Comparison of ENCODE assay signal across 16 cellular contexts in the genomic region with DNA sequence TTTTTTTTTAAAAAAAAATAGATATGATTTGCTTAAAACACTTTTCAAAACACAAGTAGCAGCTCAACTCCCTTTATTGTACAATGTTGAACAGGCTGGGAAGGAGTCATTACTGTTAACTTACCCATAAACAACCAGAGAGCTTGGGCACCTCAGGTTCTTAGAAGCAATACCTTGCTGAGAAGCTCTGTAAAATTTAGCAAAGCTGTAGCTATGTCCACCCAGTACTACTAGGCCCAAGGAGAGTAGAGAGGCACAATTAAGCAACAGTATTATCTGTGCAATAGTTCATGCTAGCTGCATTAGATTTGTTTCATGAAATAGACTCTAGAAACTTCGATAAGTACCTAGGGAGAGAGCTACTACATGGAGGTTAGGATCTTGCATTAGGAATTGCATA. TPM values are rescaled to one million over a fixed set of nuclear protein-coding genes. Genes with fewer than 3 reads are reported as not detected.
DNase-seq lines count a peak whose midpoint lies in the region; ATAC-seq and TF ChIP-seq lines count a peak whose summit lies in the region.
"Had no signal": no experiment of that assay in that cellular context is flagged by ENCODE, and none has a peak within 500 bp of the region (broad histone marks: within the 10 kb centered on the region; RNA-seq: fewer than 3 reads in every experiment).

No MANE protein-coding gene starts in this region.

- H3K36me3 ChIP-seq in cardiac muscle cell (no peaks in the 10 kb centered on the region), SK-N-SH (replicated peaks in 1 of 2; ENCODE audit: control insufficient read depth in 1 of 2, insufficient read depth in 2 of 2, low read length in 1 of 2) (no peaks in the 10 kb centered on the region), gastroesophageal sphincter (no peaks in the 10 kb centered on the region), subcutaneous abdominal adipose tissue (ENCODE audit: control insufficient read depth in 5 of 5, insufficient read depth in 5 of 5, low read length in 5 of 5) (no peaks in the 10 kb centered on the region)

- H3F3A ChIP-seq in SK-N-SH (replicated peaks; ENCODE audit: insufficient read depth): no peaks in the 10 kb centered on the region

- intact Hi-C loops in Right ventricle myocardium inferior (cut with DNase I): no loop called here

- DNase-seq in cardiac muscle cell (ENCODE audit: low read depth in 1 of 2, low spot score in 1 of 2): no peak
- DNase-seq in Right ventricle myocardium inferior (ENCODE audit: missing footprints): no peak
- no peak for DNase-seq in SK-N-SH
- no peak for DNase-seq in HuH-7.5 (ENCODE audit: low spot score)
- no peak for DNase-seq in activated CD4-positive, alpha-beta T cell treated with anti-CD3 and anti-CD28 coated beads, Interleukin-2, amount 50 U/mL, for 1 hour
- DNase-seq: 8988T, C1 segment of cervical spinal cord, KBM-7, NCI-H1092 treated with DMSO at 0.1 percent for 48 hours, NCI-H1694, NCI-H2107, NCI-H774, SIG-M5 had no signal

- ATAC-seq in Right ventricle myocardium inferior: no peak
- ATAC-seq in gastroesophageal sphincter: peak; percentile 22
- ATAC-seq in GM18517 (IDR thresholded peaks at IDR 0.05; ENCODE audit: unreplicated experiment): no peak

- no peaks in the 10 kb centered on the region for H3K79me2 ChIP-seq in SK-N-SH (ENCODE audit: insufficient read depth)

- TF ChIP-seq CTCF in cardiac muscle cell (IDR thresholded peaks at IDR 0.05; ENCODE audit: low read depth, low read length) (no peak), SK-N-SH (IDR thresholded peaks at IDR 0.05) (no peak), gastroesophageal sphincter (IDR thresholded peaks at IDR 0.05) (no peak)

- CTCF ChIA-PET in SK-N-SH (lab: Yijun Ruan, JAX): interaction anchor here (0.6 to 1.8 kb wide), 5 partner anchors 10 to 338 kb away, joined by 3 to 6 read pairs (median 3); no protein-coding TSS in a partner anchor

- no peak for TF ChIP-seq RAD21 in SK-N-SH (IDR thresholded peaks at IDR 0.05; ENCODE audit: low read length)

- no peak for TF ChIP-seq POLR2A in gastroesophageal sphincter (IDR thresholded peaks at IDR 0.05)

- no peak overlapping the region for H3K9ac ChIP-seq in SK-N-SH
- H3K9ac ChIP-seq in subcutaneous abdominal adipose tissue (ENCODE audit: low read length in 5 of 5): peak overlapping the region in 1 of 5 donors; percentile 40

- H3K9me2 ChIP-seq in SK-N-SH: no peaks in the 10 kb centered on the region

- H3K9me3 ChIP-seq in cardiac muscle cell (ENCODE audit: low read depth): no peaks in the 10 kb centered on the region
- H3K9me3 ChIP-seq in SK-N-SH: no peaks in the 10 kb centered on the region
- no peaks in the 10 kb centered on the region for H3K9me3 ChIP-seq in gastroesophageal sphincter
- no peaks in the 10 kb centered on the region for H3K9me3 ChIP-seq in subcutaneous abdominal adipose tissue (ENCODE audit: control insufficient read depth in 5 of 5, low read length in 5 of 5)

- TF ChIP-seq EP300 in SK-N-SH (IDR thresholded peaks at IDR 0.05; ENCODE audit: borderline replicate concordance in 1 of 2, low read depth in 1 of 2, low read length in 1 of 2) (no peak), gastroesophageal sphincter (IDR thresholded peaks at IDR 0.05) (no peak)

- H3K4me1 ChIP-seq in cardiac muscle cell (ENCODE audit: low read depth) (no peaks in the 10 kb centered on the region), SK-N-SH (ENCODE audit: control insufficient read depth in 1 of 2, insufficient read depth in 2 of 2, low read depth in 1 of 2, low read length in 1 of 2) (peaks cover 2 to 14% of the 10 kb centered on the region in 2 experiments; a peak in 2 of 4 replicates), gastroesophageal sphincter (peaks cover 0 to 42% (median 12%) of the 10 kb centered on the region in 3 donors), subcutaneous abdominal adipose tissue (ENCODE audit: control insufficient read depth in 5 of 5, insufficient read depth in 5 of 5, low read length in 5 of 5) (peaks cover 2 to 14% (median 9%) of the 10 kb centered on the region in 5 donors)

- H2AFZ ChIP-seq in SK-N-SH (ENCODE audit: low read depth): peak overlapping the region; percentile 4; the same call in 1 of the 2 replicates

- POLR2A ChIA-PET in SK-N-SH (lab: Yijun Ruan, JAX): no interaction called here

- 76% methylated on average over 1 of the region's 1 CpG for WGBS in SK-N-SH (ENCODE audit: low lambda C conversion rate)
- WGBS in gastroesophageal sphincter (ENCODE audit: low coverage in 1 of 2), 2 donors: 56 to 100% methylated on average over 1 of the region's 1 CpG

- H3K4me2 ChIP-seq in SK-N-SH: no peak overlapping the region; the same call in 1 of the 2 replicates

- peak overlapping the region; percentile 61 for H3K27ac ChIP-seq in cardiac muscle cell
- no peak overlapping the region for H3K27ac ChIP-seq in SK-N-SH (ENCODE audit: low read depth in 2 of 2, low read length in 1 of 2)
- peak overlapping the region in 3 of 4 donors; percentile 39 to 54 (median 50) for H3K27ac ChIP-seq in gastroesophageal sphincter
- peak overlapping the region; percentile 58 for H3K27ac ChIP-seq in subcutaneous abdominal adipose tissue (ENCODE audit: low read depth, low read length)

- H4K20me1 ChIP-seq in SK-N-SH (ENCODE audit: insufficient read depth): no peaks in the 10 kb centered on the region

- H3K27me3 ChIP-seq in cardiac muscle cell: no peaks in the 10 kb centered on the region
- no peaks in the 10 kb centered on the region for H3K27me3 ChIP-seq in SK-N-SH (ENCODE audit: insufficient read depth)
- no peaks in the 10 kb centered on the region for H3K27me3 ChIP-seq in gastroesophageal sphincter
- no peaks in the 10 kb centered on the region for H3K27me3 ChIP-seq in subcutaneous abdominal adipose tissue (ENCODE audit: control insufficient read depth in 5 of 5, insufficient read depth in 4 of 5, low read length in 5 of 5)

- H3K4me3 ChIP-seq in cardiac muscle cell: no peak overlapping the region
- no peak overlapping the region for H3K4me3 ChIP-seq in SK-N-SH (ENCODE audit: low read depth in 2 of 2, low read length in 1 of 2)
- no peak overlapping the region for H3K4me3 ChIP-seq in gastroesophageal sphincter
- H3K4me3 ChIP-seq in subcutaneous abdominal adipose tissue (ENCODE audit: low read depth in 1 of 5, low read length in 5 of 5): no peak overlapping the region

TF ChIP-seq in SK-N-SH, 30 proteins besides CTCF, POLR2A, EP300 and RAD21:
- TF ChIP-seq RXRA (IDR thresholded peaks at IDR 0.05; ENCODE audit: borderline replicate concordance, low read depth) (no peak), POLR2AphosphoS5 (IDR thresholded peaks at IDR 0.05; ENCODE audit: low read depth, low read length) (no peak), ELF1 (IDR thresholded peaks at IDR 0.05) (no peak), GATA2 (CRISPR knock-in tag; IDR thresholded peaks at IDR 0.05) (no peak), EZH2phosphoT487 (IDR thresholded peaks at IDR 0.05; ENCODE audit: borderline replicate concordance, low read depth) (no peak), FOSL2 (IDR thresholded peaks at IDR 0.05; ENCODE audit: borderline replicate concordance, low read depth) (no peak), TEAD4 (IDR thresholded peaks at IDR 0.05; ENCODE audit: borderline replicate concordance, insufficient read depth) (no peak), FOXM1 (IDR thresholded peaks at IDR 0.05; ENCODE audit: low read depth) (no peak), TCF12 (IDR thresholded peaks at IDR 0.05) (no peak), TAF1 (IDR thresholded peaks at IDR 0.05; ENCODE audit: borderline replicate concordance, low read depth, low read length) (no peak), SMC3 (IDR thresholded peaks at IDR 0.05; ENCODE audit: low read depth, low read length) (no peak)
- TF ChIP-seq, protein P1, sequence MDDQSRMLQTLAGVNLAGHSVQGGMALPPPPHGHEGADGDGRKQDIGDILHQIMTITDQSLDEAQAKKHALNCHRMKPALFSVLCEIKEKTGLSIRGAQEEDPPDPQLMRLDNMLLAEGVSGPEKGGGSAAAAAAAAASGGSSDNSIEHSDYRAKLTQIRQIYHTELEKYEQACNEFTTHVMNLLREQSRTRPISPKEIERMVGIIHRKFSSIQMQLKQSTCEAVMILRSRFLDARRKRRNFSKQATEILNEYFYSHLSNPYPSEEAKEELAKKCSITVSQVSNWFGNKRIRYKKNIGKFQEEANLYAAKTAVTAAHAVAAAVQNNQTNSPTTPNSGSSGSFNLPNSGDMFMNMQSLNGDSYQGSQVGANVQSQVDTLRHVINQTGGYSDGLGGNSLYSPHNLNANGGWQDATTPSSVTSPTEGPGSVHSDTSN (IDR thresholded peaks at IDR 0.05): no peak
- TF ChIP-seq, protein P2, sequence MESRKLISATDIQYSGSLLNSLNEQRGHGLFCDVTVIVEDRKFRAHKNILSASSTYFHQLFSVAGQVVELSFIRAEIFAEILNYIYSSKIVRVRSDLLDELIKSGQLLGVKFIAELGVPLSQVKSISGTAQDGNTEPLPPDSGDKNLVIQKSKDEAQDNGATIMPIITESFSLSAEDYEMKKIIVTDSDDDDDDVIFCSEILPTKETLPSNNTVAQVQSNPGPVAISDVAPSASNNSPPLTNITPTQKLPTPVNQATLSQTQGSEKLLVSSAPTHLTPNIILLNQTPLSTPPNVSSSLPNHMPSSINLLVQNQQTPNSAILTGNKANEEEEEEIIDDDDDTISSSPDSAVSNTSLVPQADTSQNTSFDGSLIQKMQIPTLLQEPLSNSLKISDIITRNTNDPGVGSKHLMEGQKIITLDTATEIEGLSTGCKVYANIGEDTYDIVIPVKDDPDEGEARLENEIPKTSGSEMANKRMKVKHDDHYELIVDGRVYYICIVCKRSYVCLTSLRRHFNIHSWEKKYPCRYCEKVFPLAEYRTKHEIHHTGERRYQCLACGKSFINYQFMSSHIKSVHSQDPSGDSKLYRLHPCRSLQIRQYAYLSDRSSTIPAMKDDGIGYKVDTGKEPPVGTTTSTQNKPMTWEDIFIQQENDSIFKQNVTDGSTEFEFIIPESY (IDR thresholded peaks at IDR 0.05; ENCODE audit: borderline replicate concordance, low read depth): no peak

RNA-seq across cellular contexts. Expression of gene SEMA3A, which starts 32.0 kb away (rescaled TPM):
- 35.9 and 37.3 TPM in 2 replicates for total RNA-seq in cardiac muscle cell
- polyA plus RNA-seq in cardiac muscle cell: 33.5 and 34.1 TPM in 2 replicates
- total RNA-seq in Right ventricle myocardium inferior: 1.7 TPM
- polyA plus RNA-seq in SK-N-SH (2012; rRNA removed): 15.9 and 16.5 TPM in 2 replicates
- 19.7 and 22.3 TPM in 2 replicates for polyA plus RNA-seq in SK-N-SH (2012; cell fraction: cytosol; rRNA removed)
- polyA plus RNA-seq in SK-N-SH (2012; cell fraction: nucleus; rRNA removed): 9.0 and 20.4 TPM in 2 replicates
- total RNA-seq in gastroesophageal sphincter: 10 to 100 TPM; 24.6 to 61.6 (median 33.0) TPM

Comparison
In these comparisons a context has a peak if more than half of its experiments do, and no peak if none do; other contexts are left out.
1. H3K27ac ChIP-seq: peak in cardiac muscle cell (single experiment), gastroesophageal sphincter (3 of 4) and subcutaneous abdominal adipose tissue (single experiment); none in SK-N-SH (0 of 2).